Comparison of ENCODE assay signal across 6 cellular contexts in the genomic region with DNA sequence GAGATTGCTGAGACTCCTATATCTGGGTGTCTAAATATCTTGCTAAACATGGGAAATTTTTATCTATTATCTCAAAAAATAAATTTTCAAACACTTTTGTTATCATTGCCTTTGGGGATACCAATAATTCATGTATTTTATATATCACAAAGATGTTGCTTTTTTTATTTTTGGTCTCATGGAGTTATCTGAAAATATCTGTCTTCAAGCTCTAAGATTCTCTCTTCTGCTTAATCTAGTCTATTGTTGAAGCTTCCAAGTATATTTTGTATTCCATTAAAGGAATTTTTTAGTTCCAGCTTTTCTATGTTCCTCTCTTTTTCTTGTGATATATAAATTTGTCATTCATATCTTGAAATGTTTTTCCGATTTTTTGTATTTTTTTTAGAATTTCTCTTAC.
"Had no signal": no experiment of that assay in that cellular context is flagged by ENCODE, and none has a peak within 500 bp of the region (broad histone marks: within the 10 kb centered on the region; RNA-seq: fewer than 3 reads in every experiment).

No MANE protein-coding gene starts in this region.

- FAIRE-seq: G401.6, GM18507, GM19239 had no signal

- DNase-seq: GDM1, GF-D8 had no signal

- H3K4me3 ChIP-seq: GM12878 had no signal
